Comparison of ENCODE assay signal across 22 cellular contexts in genomic region chr14:80979951-80980350, GRCh38. TPM values are rescaled to one million over a fixed set of nuclear protein-coding genes. Genes with fewer than 3 reads are reported as not detected.
DNase-seq lines count a peak whose midpoint lies in the region; ATAC-seq, FAIRE-seq and TF ChIP-seq lines count a peak whose summit lies in the region.
"Had no signal": no experiment of that assay in that cellular context is flagged by ENCODE, and none has a peak within 500 bp of the region (broad histone marks: within the 10 kb centered on the region; RNA-seq: fewer than 3 reads in every experiment).

No MANE protein-coding gene starts in this region.

- H3K27me3 ChIP-seq in osteoblast (ENCODE audit: insufficient read depth, low read length) (peaks cover 11% of the 10 kb centered on the region), thymus (ENCODE audit: control insufficient read depth, insufficient read depth) (no peaks in the 10 kb centered on the region)

- no peak overlapping the region for H3K4me2 ChIP-seq in osteoblast (ENCODE audit: insufficient read depth, low read length)
- H3K4me2 ChIP-seq: GM23338 had no signal

- DNase-seq in osteoblast (ENCODE audit: insufficient read length, low spot score, missing footprints) (peak; percentile 72), immature natural killer cell (no peak), frontal cortex (ENCODE audit: low spot score in 2 of 2) (no peak)
- DNase-seq: Caco-2; CD4-positive, CD25-positive, alpha-beta regulatory T cell; CD8-positive, alpha-beta T cell; DMS153; EL; GDM1; H9 had no signal

- H3K4me1 ChIP-seq in osteoblast (ENCODE audit: insufficient read depth, low read length) (peaks cover under 1% of the 10 kb centered on the region), thymus (ENCODE audit: control insufficient read depth, insufficient read depth, low read length) (peaks cover 59% of the 10 kb centered on the region)
- H3K4me1 ChIP-seq: Caco-2 had no signal

- no peak for ATAC-seq in GM21390 (IDR thresholded peaks at IDR 0.05; ENCODE audit: unreplicated experiment)
- ATAC-seq: CD8-positive, alpha-beta T cell; GM12878; GM23338; HCT116 had no signal

- no peaks in the 10 kb centered on the region for H3K36me3 Mint-ChIP-seq in immature natural killer cell
- H3K36me3 Mint-ChIP-seq: CD4-positive, CD25-positive, alpha-beta regulatory T cell; CD8-positive, alpha-beta T cell had no signal

- no peaks in the 10 kb centered on the region for H3K4me1 Mint-ChIP-seq in immature natural killer cell
- H3K4me1 Mint-ChIP-seq: GM23338, H9 had no signal

- no peaks in the 10 kb centered on the region for H3K9me3 ChIP-seq in KOPT-K1 (ENCODE audit: insufficient read depth, low read length, poor library complexity, severe bottlenecking)
- H3K9me3 ChIP-seq in osteoblast (ENCODE audit: low read depth, low read length): no peaks in the 10 kb centered on the region
- no peaks in the 10 kb centered on the region for H3K9me3 ChIP-seq in thymus (ENCODE audit: control insufficient read depth)
- H3K9me3 ChIP-seq: Caco-2 had no signal

- FAIRE-seq in frontal cortex (lab: Jason Lieb, UNC): no peak
- FAIRE-seq: GM12878, GM19239 had no signal

- H2AFZ ChIP-seq in osteoblast (ENCODE audit: low read length): no peak overlapping the region
- H2AFZ ChIP-seq: GM23338 had no signal

- no peaks in the 10 kb centered on the region; the same call in 1 of the 2 replicates for H3K36me3 ChIP-seq in KOPT-K1 (ENCODE audit: insufficient read depth, low read length)
- H3K36me3 ChIP-seq in osteoblast (ENCODE audit: insufficient read depth, low read length): no peaks in the 10 kb centered on the region
- H3K36me3 ChIP-seq in thymus (ENCODE audit: control insufficient read depth, insufficient read depth): peaks cover 3% of the 10 kb centered on the region

- no peaks in the 10 kb centered on the region for H3K79me2 ChIP-seq in osteoblast (ENCODE audit: insufficient read depth, low read length)

- TF ChIP-seq CTCF in osteoblast (IDR thresholded peaks at IDR 0.05; ENCODE audit: extremely low read depth, low read depth, low read length): no peak

- H3K27me3 Mint-ChIP-seq in immature natural killer cell (ENCODE audit: low read depth in 3 of 3): peaks cover 0 to 3% (median 2%) of the 10 kb centered on the region in 3 donors
- H3K27me3 Mint-ChIP-seq: CD4-positive, CD25-positive, alpha-beta regulatory T cell had no signal

- H3K27ac ChIP-seq in KOPT-K1 (ENCODE audit: low read depth, low read length, poor library complexity, severe bottlenecking) (peak overlapping the region; percentile 98), osteoblast (ENCODE audit: low read depth, low read length) (no peak overlapping the region), thymus (ENCODE audit: low read depth) (peak overlapping the region; percentile 8)
- H3K27ac ChIP-seq: C4-2B had no signal

- H3K4me3 ChIP-seq in osteoblast (ENCODE audit: insufficient read depth, low read length): no peak overlapping the region
- H3K4me3 ChIP-seq in thymus (ENCODE audit: low read length): no peak overlapping the region
- H3K4me3 ChIP-seq: GM12878, GM23338 had no signal

- H3K4me3 Mint-ChIP-seq in immature natural killer cell: no peak overlapping the region
- H3K4me3 Mint-ChIP-seq: CD4-positive, CD25-positive, alpha-beta regulatory T cell; CD8-positive, alpha-beta T cell; GM23338; H9 had no signal

- no peaks in the 10 kb centered on the region for H3K9me3 Mint-ChIP-seq in immature natural killer cell
- H3K9me3 Mint-ChIP-seq: CD4-positive, CD25-positive, alpha-beta regulatory T cell; CD8-positive, alpha-beta T cell; GM23338; H9 had no signal

- no peaks in the 10 kb centered on the region for H4K20me1 ChIP-seq in osteoblast (ENCODE audit: insufficient read depth, low read length)

- WGBS in thymus: 84% methylated on average over 2 of the region's 2 CpGs

- no peak overlapping the region for H3K27ac Mint-ChIP-seq in immature natural killer cell
- H3K27ac Mint-ChIP-seq: CD8-positive, alpha-beta T cell; GM23338; H9 had no signal

RNA-seq across cellular contexts. Expression of gene TSHR, which starts 24.5 kb away (rescaled TPM):
- total RNA-seq in osteoblast: not detected in 2 replicates
- polyA plus RNA-seq in thymus: 10.3 TPM
- not detected for polyA plus RNA-seq in immature natural killer cell
- 0.41 TPM for total RNA-seq in frontal cortex
- total RNA-seq: A172; A673; Caco-2; CD8-positive, alpha-beta T cell; H4; H9 had no signal
- polyA plus RNA-seq: BJ had no signal

RNA-seq across cellular contexts. Expression of gene CEP128, which starts 38.4 kb away (rescaled TPM):
- total RNA-seq in osteoblast (5.4 and 7.7 TPM in 2 replicates), frontal cortex (21.6 TPM)
- polyA plus RNA-seq in thymus (7.6 TPM), immature natural killer cell (1 to 10 TPM; 1.6 to 5.0 (median 2.0) TPM)
